Comparison of ENCODE assay signal across 1 cellular context in genomic region chr1:164552463-164552862, GRCh38. TPM values are rescaled to one million over a fixed set of nuclear protein-coding genes. Genes with fewer than 3 reads are reported as not detected.
"Had no signal": no experiment of that assay in that cellular context is flagged by ENCODE, and none has a peak within 500 bp of the region (broad histone marks: within the 10 kb centered on the region; RNA-seq: fewer than 3 reads in every experiment).

No MANE protein-coding gene starts in this region.

RNA-seq across cellular contexts. Expression of gene PBX1, which starts 6.5 kb away (rescaled TPM):
- total RNA-seq: G401 had no signal
